16 cellular contexts compared by ENCODE assay signal in genomic region chr4:73131281-73131680, GRCh38.
"Had no signal": no experiment of that assay in that cellular context is flagged by ENCODE, and none has a peak within 500 bp of the region (broad histone marks: within the 10 kb centered on the region; RNA-seq: fewer than 3 reads in every experiment).

No MANE protein-coding gene starts in this region.

- H3K4me1 Mint-ChIP-seq: nephron progenitor cell; stimulated activated memory B cell treated with anti-CD40 and anti-IgM and Interleukin-4, amounts not matched to agents 10 μg/mL and 1 μg/mL and 100 μg/mL, for 72 hours; stimulated activated naive CD8-positive, alpha-beta T cell treated with anti-CD3 and anti-CD28 coated beads, Interleukin-15, amount 100 ng/mL, for 72 hours had no signal

- ATAC-seq: left ventricle myocardium superior; lower lobe of right lung; naive thymus-derived CD8-positive, alpha-beta T cell; stimulated activated memory B cell treated with anti-CD40 and anti-IgM and Interleukin-4, amounts not matched to agents 10 μg/mL and 1 μg/mL and 100 μg/mL, for 72 hours; stimulated activated naive CD8-positive, alpha-beta T cell treated with anti-CD3 and anti-CD28 coated beads, Interleukin-15, amount 100 ng/mL, for 72 hours; upper lobe of right lung had no signal

- H3K27ac Mint-ChIP-seq: nephron progenitor cell; stimulated activated memory B cell treated with anti-CD40 and anti-IgM and Interleukin-4, amounts not matched to agents 10 μg/mL and 1 μg/mL and 100 μg/mL, for 72 hours had no signal

- DNase-seq: dermis blood vessel endothelial cell; effector memory CD4-positive, alpha-beta T cell; erythroblast; hypothalamus; left ventricle myocardium superior; lower lobe of right lung; naive thymus-derived CD8-positive, alpha-beta T cell; nephron progenitor cell; nucleus accumbens; spleen; stimulated activated CD4-positive, alpha-beta T cell treated with anti-CD3 and anti-CD28 coated beads, Interleukin-4, amount 100 ng/mL, for 4 hours; stimulated activated naive CD8-positive, alpha-beta T cell treated with anti-CD3 and anti-CD28 coated beads, Interleukin-15, amount 100 ng/mL, for 72 hours; transverse colon; upper lobe of right lung; uterus had no signal

- H3K9me3 Mint-ChIP-seq: naive thymus-derived CD8-positive, alpha-beta T cell; nephron progenitor cell; stimulated activated memory B cell treated with anti-CD40 and anti-IgM and Interleukin-4, amounts not matched to agents 10 μg/mL and 1 μg/mL and 100 μg/mL, for 72 hours; stimulated activated naive CD8-positive, alpha-beta T cell treated with anti-CD3 and anti-CD28 coated beads, Interleukin-15, amount 100 ng/mL, for 72 hours had no signal

- H3K27me3 Mint-ChIP-seq: naive thymus-derived CD8-positive, alpha-beta T cell; stimulated activated memory B cell treated with anti-CD40 and anti-IgM and Interleukin-4, amounts not matched to agents 10 μg/mL and 1 μg/mL and 100 μg/mL, for 72 hours; stimulated activated naive CD8-positive, alpha-beta T cell treated with anti-CD3 and anti-CD28 coated beads, Interleukin-15, amount 100 ng/mL, for 72 hours had no signal

- H3K4me3 Mint-ChIP-seq: naive thymus-derived CD8-positive, alpha-beta T cell; nephron progenitor cell; stimulated activated memory B cell treated with anti-CD40 and anti-IgM and Interleukin-4, amounts not matched to agents 10 μg/mL and 1 μg/mL and 100 μg/mL, for 72 hours; stimulated activated naive CD8-positive, alpha-beta T cell treated with anti-CD3 and anti-CD28 coated beads, Interleukin-15, amount 100 ng/mL, for 72 hours had no signal
